8 cellular contexts compared by ENCODE assay signal in genomic region chr5:180291943-180292831, GRCh38. TPM values are rescaled to one million over a fixed set of nuclear protein-coding genes. Genes with fewer than 3 reads are reported as not detected.
DNase-seq lines count a peak whose midpoint lies in the region; ATAC-seq and TF ChIP-seq lines count a peak whose summit lies in the region.

Gene MAPK9, minus strand, starts transcription at chr5:180292083. Its CDS starts 11,522 bp downstream, at chr5:180280561.

- H3K9ac ChIP-seq in neural progenitor cell, result peak within 1 kb of the TSS; percentile 66
- H3K9ac ChIP-seq in stomach smooth muscle (ENCODE audit: low read length in 2 of 2), result peak within 1 kb of the TSS; percentile 64 to 73

- H3K4me1 Mint-ChIP-seq in neural progenitor cell, result peaks cover 20% of the 10 kb centered on the region

- peaks cover 31% of the 10 kb centered on the region for H3K36me3 Mint-ChIP-seq in neural progenitor cell

- peaks cover 7% of the 10 kb centered on the region for H3K27me3 Mint-ChIP-seq in neural progenitor cell (ENCODE audit: insufficient read depth, low read depth)

- peak within 1 kb of the TSS; percentile 96 for H2AFZ ChIP-seq in neural progenitor cell (replicated peaks)

- peak; percentile 76 for ATAC-seq in GM21576 (IDR thresholded peaks at IDR 0.05; ENCODE audit: unreplicated experiment)

- TF ChIP-seq POLR2A in Raji (IDR thresholded peaks at IDR 0.05; ENCODE audit: insufficient read depth, low read depth, low read length), result peak; percentile 72

- peak within 1 kb of the TSS; percentile 72 for H3K27ac Mint-ChIP-seq in neural progenitor cell

- H3K79me2 ChIP-seq in neural progenitor cell (ENCODE audit: low read depth), result peaks cover 37% of the 10 kb centered on the region

- H3K36me3 ChIP-seq in neural progenitor cell (no peaks in the 10 kb centered on the region), stomach smooth muscle (ENCODE audit: control insufficient read depth in 2 of 2, insufficient read depth in 2 of 2, low read length in 2 of 2) (no peaks in the 10 kb centered on the region)

- peak within 1 kb of the TSS; percentile 98 for H3K4me3 Mint-ChIP-seq in neural progenitor cell

- H3K4me3 ChIP-seq in Jurkat, Clone E6-1 (ENCODE audit: low read length), result peak within 1 kb of the TSS; percentile 71
- H3K4me3 ChIP-seq in foreskin fibroblast (ENCODE audit: low read depth in 1 of 2, low read length in 2 of 2), result peak within 1 kb of the TSS; percentile 76 to 85
- H3K4me3 ChIP-seq in neural progenitor cell, result peak within 1 kb of the TSS; percentile 97
- peak within 1 kb of the TSS; percentile 67 to 83 for H3K4me3 ChIP-seq in stomach smooth muscle (ENCODE audit: low read length in 2 of 2)

- TF ChIP-seq CTCF in foreskin fibroblast (IDR thresholded peaks at IDR 0.05; ENCODE audit: low read depth, low read length) (no peak), neural progenitor cell (IDR thresholded peaks at IDR 0.05) (no peak)

- peaks cover 8% of the 10 kb centered on the region for H3K9me3 Mint-ChIP-seq in neural progenitor cell

- H3K4me1 ChIP-seq in neural progenitor cell, result peaks cover 5% of the 10 kb centered on the region
- H3K4me1 ChIP-seq in stomach smooth muscle (ENCODE audit: control insufficient read depth, insufficient read depth, low read length), result peaks cover 24% of the 10 kb centered on the region

- H3K27me3 ChIP-seq in neural progenitor cell (no peaks in the 10 kb centered on the region), stomach smooth muscle (ENCODE audit: control insufficient read depth in 1 of 2, insufficient read depth in 2 of 2, low read length in 2 of 2) (no peaks in the 10 kb centered on the region)

- peaks cover 17% of the 10 kb centered on the region for H3F3A ChIP-seq in neural progenitor cell (ENCODE audit: low read depth)

- DNase-seq in Daoy (ENCODE audit: low read depth) (peak; percentile 92), activated gamma-delta T cell (lab: John Stamatoyannopoulos, UW) (peak; percentile 84), foreskin fibroblast (peak; percentile 73 to 93), neural progenitor cell (ENCODE audit: low spot score) (peak; percentile 97)
- peak; percentile 61 for DNase-seq in Jurkat, Clone E6-1 (ENCODE audit: low read depth, low spot score)

- H4K20me1 ChIP-seq in neural progenitor cell (ENCODE audit: low read depth), result peaks cover 44% of the 10 kb centered on the region

- no peak within 1 kb of the TSS for H3K27ac ChIP-seq in neural progenitor cell
- H3K27ac ChIP-seq in stomach smooth muscle (ENCODE audit: low read length), result peak within 1 kb of the TSS; percentile 55

- H3K9me3 ChIP-seq in neural progenitor cell (ENCODE audit: low read depth) (no peaks in the 10 kb centered on the region), stomach smooth muscle (ENCODE audit: control insufficient read depth in 2 of 2, low read length in 2 of 2) (no peaks in the 10 kb centered on the region)

- H3K4me2 ChIP-seq in neural progenitor cell, result peak within 1 kb of the TSS; percentile 98

RNA-seq across cellular contexts. Expression of gene MAPK9, which starts in this region (rescaled TPM):
- total RNA-seq in Daoy (2014; rRNA removed; shearing (Covaris generic)), result 26.3 and 33.1 TPM in 2 replicates
- 46.4 TPM for polyA plus RNA-seq in Jurkat, Clone E6-1 (2012; ENCODE audit: insufficient read depth, insufficient read length)
- 31.5 and 40.6 TPM in 2 replicates for total RNA-seq in neural progenitor cell (ENCODE audit: low replicate concordance)
